ENCODE assay signal across 14 cellular contexts in the genomic region with DNA sequence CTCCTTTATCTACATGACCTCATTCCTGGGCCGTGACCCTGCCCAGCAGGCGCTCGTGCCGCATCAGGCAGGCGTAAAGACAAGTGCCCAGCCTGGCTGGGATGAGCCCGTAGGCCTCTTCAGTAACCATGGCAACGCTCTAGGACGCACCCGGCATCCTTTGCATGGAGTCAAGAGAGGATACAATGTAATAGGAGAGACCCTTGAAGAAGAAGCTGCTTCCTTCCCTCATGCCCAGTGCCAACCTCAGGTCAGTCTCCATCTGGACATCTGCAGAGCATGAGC. TPM values are rescaled to one million over a fixed set of nuclear protein-coding genes. Genes with fewer than 3 reads are reported as not detected.
A peak's percentile ranks its signal among the peaks of the same experiment; 100 is the strongest.
DNase-seq lines count a peak whose midpoint lies in the region; ATAC-seq lines count a peak whose summit lies in the region.
"Had no signal": no experiment of that assay in that cellular context is flagged by ENCODE, and none has a peak within 500 bp of the region (broad histone marks: within the 10 kb centered on the region; RNA-seq: fewer than 3 reads in every experiment).

No MANE protein-coding gene starts in this region.

- no peak overlapping the region for H3K27ac ChIP-seq in skeletal muscle tissue (ENCODE audit: low read depth, low read length)
- H3K27ac ChIP-seq: colonic mucosa had no signal

- H3K4me3 ChIP-seq in Jurkat, Clone E6-1 (ENCODE audit: low read length): peak overlapping the region; percentile 21
- peak overlapping the region in 2 of 3 donors; percentile 23 to 56 for H3K4me3 ChIP-seq in skeletal muscle tissue (ENCODE audit: low read length in 3 of 3)
- H3K4me3 ChIP-seq: colonic mucosa, MG63 had no signal

- peak overlapping the region; percentile 39 for H3K4me3 Mint-ChIP-seq in activated naive CD8-positive, alpha-beta T cell treated with anti-CD3 and anti-CD28 coated beads, Interleukin-2, amount 10 ng/mL, durations not matched to agents 7 days and 5 days
- no peak overlapping the region for H3K4me3 Mint-ChIP-seq in activated naive CD8-positive, alpha-beta T cell treated with anti-CD3 and anti-CD28 coated beads for 36 hours
- peak overlapping the region in 1 of 3 donors; percentile 55 for H3K4me3 Mint-ChIP-seq in T-cell
- H3K4me3 Mint-ChIP-seq: activated CD4-positive, alpha-beta T cell treated with anti-CD3 and anti-CD28 coated beads for 36 hours had no signal

- peaks cover 14% of the 10 kb centered on the region for H3K9me3 Mint-ChIP-seq in activated naive CD8-positive, alpha-beta T cell treated with anti-CD3 and anti-CD28 coated beads, Interleukin-2, amount 10 ng/mL, durations not matched to agents 7 days and 5 days
- H3K9me3 Mint-ChIP-seq in activated naive CD8-positive, alpha-beta T cell treated with anti-CD3 and anti-CD28 coated beads for 36 hours: peaks cover 23% of the 10 kb centered on the region
- H3K9me3 Mint-ChIP-seq in T-cell: peaks cover 5 to 8% (median 7%) of the 10 kb centered on the region in 3 donors

- H3K9me3 ChIP-seq in skeletal muscle tissue (ENCODE audit: control insufficient read depth in 3 of 3, low read length in 3 of 3): peaks cover 0 to 11% (median 5%) of the 10 kb centered on the region in 3 donors
- H3K9me3 ChIP-seq: colonic mucosa had no signal

- POLR2A ChIA-PET in activated naive CD8-positive, alpha-beta T cell treated with anti-CD3 and anti-CD28 coated beads, Interleukin-2, amount 10 ng/mL, durations not matched to agents 7 days and 5 days (lab: Charles Lee): interaction anchor here (1.1 to 8.7 kb wide), 2 partner anchors 24 to 50 kb away, joined by 5 to 111 read pairs; a partner anchor contains a TSS
- POLR2A ChIA-PET in T-cell (lab: Charles Lee): no interaction called here

- no peak for ATAC-seq in activated naive CD8-positive, alpha-beta T cell treated with anti-CD3 and anti-CD28 coated beads, Interleukin-2, amount 10 ng/mL, durations not matched to agents 7 days and 5 days (ENCODE audit: low read depth)
- ATAC-seq in T-cell (replicated peaks in 1 of 4): no peak
- no peak for ATAC-seq in GM21576 (IDR thresholded peaks at IDR 0.05; ENCODE audit: unreplicated experiment)

- no peaks in the 10 kb centered on the region for H3K27me3 Mint-ChIP-seq in activated naive CD8-positive, alpha-beta T cell treated with anti-CD3 and anti-CD28 coated beads, Interleukin-2, amount 10 ng/mL, durations not matched to agents 7 days and 5 days
- H3K27me3 Mint-ChIP-seq in activated naive CD8-positive, alpha-beta T cell treated with anti-CD3 and anti-CD28 coated beads for 36 hours: no peaks in the 10 kb centered on the region
- H3K27me3 Mint-ChIP-seq in T-cell: no peaks in the 10 kb centered on the region
- H3K27me3 Mint-ChIP-seq: activated CD4-positive, alpha-beta T cell treated with anti-CD3 and anti-CD28 coated beads for 36 hours had no signal

- CTCF ChIA-PET in T-cell (lab: Charles Lee): interaction anchor here in 1 of 2 donors (1.1 kb wide), 1 partner anchor 21 kb away, joined by 3 read pairs; no protein-coding TSS in a partner anchor

- DNase-seq in activated naive CD8-positive, alpha-beta T cell treated with anti-CD3 and anti-CD28 coated beads, Interleukin-2, amount 10 ng/mL, durations not matched to agents 7 days and 5 days: no peak
- no peak for DNase-seq in activated naive CD8-positive, alpha-beta T cell treated with anti-CD3 and anti-CD28 coated beads for 36 hours
- DNase-seq in Jurkat, Clone E6-1 (ENCODE audit: low read depth, low spot score): no peak
- DNase-seq in T-cell (no peak), foreskin melanocyte (no peak), Kasumi-1 (lab: John Stamatoyannopoulos, UW) (no peak)
- DNase-seq: anterior cingulate cortex; colonic mucosa; head of caudate nucleus; MG63; stimulated activated CD4-positive, alpha-beta T cell treated with anti-CD3 and anti-CD28 coated beads, Interleukin-12 subunit alpha, Interleukin-12 subunit beta, amount 100 ng/mL, for 4 hours had no signal

- peaks cover 17% of the 10 kb centered on the region for H3K4me1 Mint-ChIP-seq in activated naive CD8-positive, alpha-beta T cell treated with anti-CD3 and anti-CD28 coated beads, Interleukin-2, amount 10 ng/mL, durations not matched to agents 7 days and 5 days
- peaks cover 21% of the 10 kb centered on the region for H3K4me1 Mint-ChIP-seq in activated naive CD8-positive, alpha-beta T cell treated with anti-CD3 and anti-CD28 coated beads for 36 hours
- peaks cover 36 to 38% (median 38%) of the 10 kb centered on the region in 3 donors for H3K4me1 Mint-ChIP-seq in T-cell

- no peaks in the 10 kb centered on the region for H3K36me3 ChIP-seq in skeletal muscle tissue (ENCODE audit: control insufficient read depth in 3 of 3, insufficient read depth in 3 of 3, low read length in 3 of 3)
- H3K36me3 ChIP-seq: colonic mucosa, MG63 had no signal

- H3K9ac ChIP-seq in skeletal muscle tissue (ENCODE audit: low read depth in 1 of 3, low read length in 3 of 3): peak overlapping the region in 2 of 3 donors; percentile 20 to 90

- no peaks in the 10 kb centered on the region for H3K36me3 Mint-ChIP-seq in activated naive CD8-positive, alpha-beta T cell treated with anti-CD3 and anti-CD28 coated beads, Interleukin-2, amount 10 ng/mL, durations not matched to agents 7 days and 5 days
- peaks cover 10% of the 10 kb centered on the region for H3K36me3 Mint-ChIP-seq in activated naive CD8-positive, alpha-beta T cell treated with anti-CD3 and anti-CD28 coated beads for 36 hours
- H3K36me3 Mint-ChIP-seq in T-cell: peaks cover 2% of the 10 kb centered on the region

- H3K4me1 ChIP-seq in skeletal muscle tissue (ENCODE audit: control insufficient read depth in 3 of 3, insufficient read depth in 3 of 3, low read length in 3 of 3): peaks cover 39 to 45% (median 42%) of the 10 kb centered on the region in 3 donors
- H3K4me1 ChIP-seq: colonic mucosa had no signal

- H3K27me3 ChIP-seq in skeletal muscle tissue (ENCODE audit: control insufficient read depth in 3 of 3, insufficient read depth in 3 of 3, low read length in 3 of 3): peaks cover 3 to 7% (median 3%) of the 10 kb centered on the region in 3 donors
- H3K27me3 ChIP-seq: colonic mucosa, MG63 had no signal

- H3K27ac Mint-ChIP-seq in activated naive CD8-positive, alpha-beta T cell treated with anti-CD3 and anti-CD28 coated beads, Interleukin-2, amount 10 ng/mL, durations not matched to agents 7 days and 5 days: peak overlapping the region; percentile 51
- no peak overlapping the region for H3K27ac Mint-ChIP-seq in activated naive CD8-positive, alpha-beta T cell treated with anti-CD3 and anti-CD28 coated beads for 36 hours
- peak overlapping the region; percentile 73 to 77 for H3K27ac Mint-ChIP-seq in T-cell
- H3K27ac Mint-ChIP-seq: activated CD4-positive, alpha-beta T cell treated with anti-CD3 and anti-CD28 coated beads for 36 hours had no signal

RNA-seq across cellular contexts. Expression of a gene that starts 5.0 kb away (rescaled TPM):
- 10 to 100 TPM; 45.1 to 45.5 TPM for total RNA-seq in activated naive CD8-positive, alpha-beta T cell treated with anti-CD3 and anti-CD28 coated beads, Interleukin-2, amount 10 ng/mL, durations not matched to agents 7 days and 5 days
- total RNA-seq in activated naive CD8-positive, alpha-beta T cell treated with anti-CD3 and anti-CD28 coated beads for 36 hours: 10 to 100 TPM; 32.8 to 34.5 TPM
- polyA plus RNA-seq in Jurkat, Clone E6-1 (2012; ENCODE audit: insufficient read depth, insufficient read length): 60.7 TPM
- total RNA-seq in T-cell: 10 to 100 TPM; 40.5 to 55.5 (median 54.4) TPM
- 53.8 TPM for total RNA-seq in skeletal muscle tissue

RNA-seq across cellular contexts. Expression of a gene that starts 25.9 kb away (rescaled TPM):
- 100 to 1,000 TPM; 219 to 236 TPM for total RNA-seq in activated naive CD8-positive, alpha-beta T cell treated with anti-CD3 and anti-CD28 coated beads, Interleukin-2, amount 10 ng/mL, durations not matched to agents 7 days and 5 days
- 100 to 1,000 TPM; 362 to 367 TPM for total RNA-seq in activated naive CD8-positive, alpha-beta T cell treated with anti-CD3 and anti-CD28 coated beads for 36 hours
- 375 TPM for polyA plus RNA-seq in Jurkat, Clone E6-1 (2012; ENCODE audit: insufficient read depth, insufficient read length)
- total RNA-seq in T-cell: 100 to 1,000 TPM; 136 to 233 (median 208) TPM
- 121 TPM for total RNA-seq in skeletal muscle tissue

RNA-seq across cellular contexts. Expression of a gene that starts 26.3 kb away (rescaled TPM):
- 10 to 100 TPM; 21.0 to 23.3 TPM for total RNA-seq in activated naive CD8-positive, alpha-beta T cell treated with anti-CD3 and anti-CD28 coated beads, Interleukin-2, amount 10 ng/mL, durations not matched to agents 7 days and 5 days
- total RNA-seq in activated naive CD8-positive, alpha-beta T cell treated with anti-CD3 and anti-CD28 coated beads for 36 hours: 10 to 100 TPM; 12.1 to 12.3 TPM
- polyA plus RNA-seq in Jurkat, Clone E6-1 (2012; ENCODE audit: insufficient read depth, insufficient read length): 17.1 TPM
- total RNA-seq in T-cell (10 to 100 TPM; 14.6 to 23.6 (median 19.4) TPM), skeletal muscle tissue (11.5 TPM)

RNA-seq across cellular contexts. Expression of a gene that starts 51.6 kb away (rescaled TPM):
- 10 to 100 TPM; 22.6 to 23.8 TPM for total RNA-seq in activated naive CD8-positive, alpha-beta T cell treated with anti-CD3 and anti-CD28 coated beads, Interleukin-2, amount 10 ng/mL, durations not matched to agents 7 days and 5 days
- 10 to 100 TPM; 15.2 to 16.4 TPM for total RNA-seq in activated naive CD8-positive, alpha-beta T cell treated with anti-CD3 and anti-CD28 coated beads for 36 hours
- polyA plus RNA-seq in Jurkat, Clone E6-1 (2012; ENCODE audit: insufficient read depth, insufficient read length): 29.5 TPM
- total RNA-seq in T-cell: 10 to 100 TPM; 21.7 to 39.5 (median 35.2) TPM
- total RNA-seq in skeletal muscle tissue: 4.2 TPM
